8 cellular contexts compared by ENCODE assay signal in the genomic region with DNA sequence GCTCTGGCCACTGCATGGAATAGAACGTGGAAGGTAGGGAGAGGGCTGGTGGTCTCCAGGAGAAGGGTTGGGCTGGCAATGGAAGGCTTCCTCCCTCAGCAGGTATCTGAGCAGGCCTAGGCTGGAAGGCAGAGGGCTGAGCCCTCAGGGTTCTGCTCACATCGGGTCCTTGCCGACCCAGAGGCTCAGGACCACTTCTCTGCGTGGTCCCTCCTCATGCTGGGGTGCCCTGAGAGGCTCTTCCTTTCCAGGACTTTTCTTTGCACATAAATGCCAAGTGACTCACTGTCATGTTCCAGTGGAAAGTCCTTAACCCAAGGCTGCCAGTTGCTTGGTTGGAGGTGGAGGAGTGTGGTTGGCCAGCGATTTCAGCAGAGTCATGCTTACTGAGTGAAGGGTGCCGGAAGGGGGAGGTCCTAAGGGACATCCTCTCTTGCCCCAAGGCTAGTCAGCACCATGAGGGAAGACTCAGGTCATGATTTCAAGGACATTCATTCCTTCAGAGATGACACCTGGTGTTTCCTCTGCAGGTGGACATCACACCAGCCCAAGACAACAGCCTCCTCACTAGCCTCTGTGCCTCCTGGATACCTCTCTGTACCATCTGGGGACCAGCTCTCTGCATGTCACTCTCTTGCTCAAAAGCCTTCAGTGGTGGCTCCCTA. TPM values are rescaled to one million over a fixed set of nuclear protein-coding genes. Genes with fewer than 3 reads are reported as not detected.
DNase-seq lines count a peak whose midpoint lies in the region; ATAC-seq and TF ChIP-seq lines count a peak whose summit lies in the region.

No MANE protein-coding gene starts in this region.

- CTCF ChIA-PET in OCI-LY7 (lab: Charles Lee; ENCODE audit: unreplicated experiment), result no interaction called here

- H3K9me2 ChIP-seq in OCI-LY7 (ENCODE audit: insufficient read depth, low read length), result no peaks in the 10 kb centered on the region

- H3K27ac ChIP-seq in OCI-LY7 (ENCODE audit: low read depth, low read length, poor library complexity, severe bottlenecking), result peak overlapping the region; percentile 29

- H3K36me3 Mint-ChIP-seq in endothelial cell (ENCODE audit: low read depth, unreplicated experiment), result peaks cover 11% of the 10 kb centered on the region

- no TSS peak for BruUV-seq in OCI-LY7 (replicated peaks; lab: Mats Ljungman, UMichigan)

- H3K4me1 Mint-ChIP-seq in endothelial cell (ENCODE audit: unreplicated experiment), result peaks cover 16% of the 10 kb centered on the region

- H3K36me3 ChIP-seq in OCI-LY7 (ENCODE audit: insufficient read depth, low read length), result peaks cover 92% of the 10 kb centered on the region

- H3K9me3 Mint-ChIP-seq in endothelial cell (ENCODE audit: unreplicated experiment), result no peaks in the 10 kb centered on the region

- intact Hi-C loops in OCI-LY7 (cut with micrococcal nuclease; ENCODE audit: unreplicated experiment), result no loop called here

- peak overlapping the region; percentile 49 for H3K4me2 ChIP-seq in OCI-LY7 (ENCODE audit: low read length)

- no peaks in the 10 kb centered on the region for H3K9me3 ChIP-seq in OCI-LY7 (ENCODE audit: low read length)

- peaks cover 91% of the 10 kb centered on the region for H3K4me1 ChIP-seq in OCI-LY7 (ENCODE audit: insufficient read depth, low read length, poor library complexity, severe bottlenecking)

- H3K79me2 ChIP-seq in OCI-LY7 (ENCODE audit: insufficient read depth, low read depth, low read length), result peaks cover 100% of the 10 kb centered on the region

- no peak overlapping the region for H3K27ac Mint-ChIP-seq in endothelial cell (ENCODE audit: unreplicated experiment)

- POLR2A ChIA-PET in OCI-LY7 (lab: Charles Lee), result no interaction called here

- DNase-seq in activated naive CD4-positive, alpha-beta T cell treated with Interleukin-2 at 50 U/mL for 16 hours, result peak; percentile 40
- no peak for DNase-seq in activated naive CD4-positive, alpha-beta T cell treated with anti-CD3 and anti-CD28 coated beads, Interleukin-2, amount 50 U/mL, for 16 hours
- DNase-seq in OCI-LY7 (ENCODE audit: low spot score) (peak; percentile 62), choroid plexus epithelial cell (ENCODE audit: low read depth) (peak; percentile 67), omental fat pad (ENCODE audit: low spot score) (no peak), endothelial cell (ENCODE audit: low spot score) (no peak), NCI-H2196 (lab: John Stamatoyannopoulos, UW; ENCODE audit: unreplicated experiment) (no peak)
- no peak for DNase-seq in activated CD8-positive, alpha-beta memory T cell treated with anti-CD3 and anti-CD28 coated beads, Interleukin-2, amount 50 U/mL, for 48 hours

- ATAC-seq in omental fat pad (ENCODE audit: low FRiP score), result peak; percentile 48

- no peak overlapping the region for H2AFZ ChIP-seq in OCI-LY7 (ENCODE audit: low read length)

- peaks cover 35% of the 10 kb centered on the region for H4K20me1 ChIP-seq in OCI-LY7 (ENCODE audit: insufficient read depth, low read length)

- H3K27me3 Mint-ChIP-seq in endothelial cell (ENCODE audit: unreplicated experiment), result peaks cover 5% of the 10 kb centered on the region

- TF ChIP-seq CTCF in OCI-LY7 (conservative IDR thresholded peaks at IDR 0.05; ENCODE audit: low read length) (no peak), choroid plexus epithelial cell (conservative IDR thresholded peaks at IDR 0.05; ENCODE audit: low read depth, low read length) (no peak), omental fat pad (IDR thresholded peaks at IDR 0.05) (no peak), endothelial cell (IDR thresholded peaks at IDR 0.05; ENCODE audit: unreplicated experiment) (no peak)

- H3K4me3 ChIP-seq in OCI-LY7 (ENCODE audit: low read depth, low read length, poor library complexity, severe bottlenecking) (no peak overlapping the region), choroid plexus epithelial cell (ENCODE audit: low read depth, low read length) (no peak overlapping the region)

- H3K4me3 Mint-ChIP-seq in endothelial cell (ENCODE audit: unreplicated experiment), result no peak overlapping the region

RNA-seq across cellular contexts. Expression of gene SLC6A6, which starts 8.2 kb away (rescaled TPM):
- total RNA-seq in OCI-LY7 (2014; rRNA removed; shearing (Covaris generic)), result 36.7 and 43.0 TPM in 2 replicates
- total RNA-seq in OCI-LY7 (2022) (44.6 and 51.8 TPM in 2 replicates), omental fat pad (10 to 100 TPM; 35.7 to 75.2 (median 56.4) TPM), endothelial cell (ENCODE audit: unreplicated experiment) (46.3 TPM)

Comparison
In these comparisons a context has a peak if more than half of its experiments do, and no peak if none do; other contexts are left out.
1. DNase-seq: peak in activated naive CD4-positive, alpha-beta T cell treated with Interleukin-2 at 50 U/mL for 16 hours (single experiment), OCI-LY7 (single experiment) and choroid plexus epithelial cell (single experiment); none in activated naive CD4-positive, alpha-beta T cell treated with anti-CD3 and anti-CD28 coated beads, Interleukin-2, amount 50 U/mL, for 16 hours (single experiment), omental fat pad (single experiment), endothelial cell (single experiment), activated CD8-positive, alpha-beta memory T cell treated with anti-CD3 and anti-CD28 coated beads, Interleukin-2, amount 50 U/mL, for 48 hours (single experiment) and NCI-H2196 (single experiment).